ENCODE assay signal across 20 cellular contexts in the genomic region with DNA sequence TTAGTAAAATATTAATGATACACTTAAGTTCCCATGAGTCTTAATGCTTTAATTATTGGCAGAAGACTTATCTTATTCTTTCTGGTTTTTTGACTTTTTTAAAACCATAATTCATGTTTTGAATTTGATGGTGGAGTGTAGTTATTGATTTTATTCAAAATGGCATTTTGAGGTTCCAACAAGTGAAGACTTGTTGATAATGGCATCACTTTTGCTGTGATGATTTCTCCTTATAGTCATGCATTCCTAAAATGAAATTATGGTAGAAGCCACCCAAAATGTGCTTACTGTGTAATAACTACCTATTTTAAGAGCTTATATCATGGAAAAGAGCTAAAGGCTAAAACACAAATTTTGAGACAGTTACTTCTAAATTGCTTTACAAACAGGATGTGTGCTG. TPM values are rescaled to one million over a fixed set of nuclear protein-coding genes. Genes with fewer than 3 reads are reported as not detected.
DNase-seq lines count a peak whose midpoint lies in the region; ATAC-seq and TF ChIP-seq lines count a peak whose summit lies in the region.
"Had no signal": no experiment of that assay in that cellular context is flagged by ENCODE, and none has a peak within 500 bp of the region (broad histone marks: within the 10 kb centered on the region; RNA-seq: fewer than 3 reads in every experiment).

No MANE protein-coding gene starts in this region.

- H3K9ac ChIP-seq in H9 (ENCODE audit: extremely low read depth, insufficient read length, low read length) (no peak overlapping the region), endocrine pancreas (ENCODE audit: control insufficient read depth, insufficient read depth, low read length) (no peak overlapping the region)

- H4K5ac ChIP-seq in H9 (ENCODE audit: insufficient read length, low read depth, low read length), result no peak overlapping the region

- no peak overlapping the region for H2BK20ac ChIP-seq in H9 (ENCODE audit: low read depth, low read length, poor library complexity, severe bottlenecking)

- no peak overlapping the region for H3T11ph ChIP-seq in H9 (ENCODE audit: low read length)

- DNase-seq in H9 (no peak), OCI-LY7 (ENCODE audit: low spot score) (no peak), thyroid gland (no peak)
- DNase-seq in stimulated activated CD4-positive, alpha-beta T cell treated with anti-CD3 and anti-CD28 coated beads, Interleukin-2, amount 100 ng/mL, for 48 hours, result no peak
- DNase-seq: activated CD8-positive, alpha-beta T cell treated with anti-CD3 and anti-CD28 coated beads for 36 hours; activated naive CD4-positive, alpha-beta T cell treated with Interleukin-2 at 50 U/mL for 16 hours; activated T-cell treated with anti-CD3 and anti-CD28 coated beads, Interleukin-2, amount 50 U/mL, for 1 hour; dorsolateral prefrontal cortex; left colon; NCI-H187; NCI-H2227 treated with DMSO at 0.1 percent for 48 hours; stimulated activated CD4-positive, alpha-beta T cell treated with anti-CD3 and anti-CD28 coated beads, Interleukin-2, amount 100 ng/mL, for 24 hours; stimulated activated naive CD4-positive, alpha-beta T cell treated with Interleukin-2 at 50 U/mL for 16 hours had no signal

- H3K36me3 ChIP-seq in OCI-LY7 (ENCODE audit: insufficient read depth, low read length), result peaks cover 8% of the 10 kb centered on the region; the same call in 1 of the 2 replicates
- H3K36me3 ChIP-seq in endocrine pancreas (ENCODE audit: control insufficient read depth, insufficient read depth, low read length), result no peaks in the 10 kb centered on the region
- no peaks in the 10 kb centered on the region for H3K36me3 ChIP-seq in thyroid gland
- H3K36me3 ChIP-seq: gastroesophageal sphincter, prostate gland had no signal

- no peak overlapping the region for H2AK5ac ChIP-seq in H9 (ENCODE audit: insufficient read length, low read length)

- ATAC-seq in GM18520 (IDR thresholded peaks at IDR 0.05; ENCODE audit: unreplicated experiment) (no peak), GM21381 (IDR thresholded peaks at IDR 0.05; ENCODE audit: unreplicated experiment) (no peak)
- ATAC-seq: activated CD8-positive, alpha-beta T cell treated with anti-CD3 and anti-CD28 coated beads for 36 hours; gastroesophageal sphincter; left colon; natural killer cell treated with Interleukin-12 subunit alpha and Interleukin-12 subunit beta and Interleukin-15 and Interleukin-18, amount 100 ng/mL, for 72 hours had no signal

- intact Hi-C loops in OCI-LY7 (cut with micrococcal nuclease; ENCODE audit: unreplicated experiment), result loop anchor here (5.0 kb wide), 2 partner anchors 793 to 822 kb away; a partner anchor contains a TSS
- intact Hi-C loops in thyroid gland (cut with DNase I), result loop anchor here (10.0 kb wide), 2 partner anchors 125 to 445 kb away; a partner anchor contains a TSS

- H2BK12ac ChIP-seq in H9 (ENCODE audit: insufficient read length, low read depth, low read length), result no peak overlapping the region

- peak overlapping the region; percentile 88 for H3K4me3 ChIP-seq in OCI-LY7 (ENCODE audit: low read depth, low read length, poor library complexity, severe bottlenecking)
- H3K4me3 ChIP-seq in endocrine pancreas (ENCODE audit: control insufficient read depth, insufficient read depth, low read length), result peak overlapping the region; percentile 26
- H3K4me3 ChIP-seq in thyroid gland (replicated peaks in 1 of 3), result no peak overlapping the region
- H3K4me3 ChIP-seq: gastroesophageal sphincter, prostate gland had no signal

- no peaks in the 10 kb centered on the region for H3K4me1 ChIP-seq in H9 (ENCODE audit: insufficient read depth, low read length)
- peaks cover 42% of the 10 kb centered on the region for H3K4me1 ChIP-seq in OCI-LY7 (ENCODE audit: insufficient read depth, low read length, poor library complexity, severe bottlenecking)
- H3K4me1 ChIP-seq in endocrine pancreas (ENCODE audit: control insufficient read depth, insufficient read depth, low read length), result peaks cover 37% of the 10 kb centered on the region
- H3K4me1 ChIP-seq in thyroid gland, result peaks cover 18 to 30% of the 10 kb centered on the region in 2 donors

- no peaks in the 10 kb centered on the region; a peak in 1 of 7 replicates for H3K36me3 Mint-ChIP-seq in H9 (ENCODE audit: insufficient read depth in 1 of 3, low read depth in 3 of 3)
- H3K36me3 Mint-ChIP-seq: natural killer cell treated with Interleukin-12 subunit alpha and Interleukin-12 subunit beta and Interleukin-15 and Interleukin-18, amount 100 ng/mL, for 72 hours had no signal

- no peaks in the 10 kb centered on the region for H3K9me2 ChIP-seq in OCI-LY7 (ENCODE audit: insufficient read depth, low read length)

- H2BK5ac ChIP-seq in H9 (ENCODE audit: insufficient read length, low read length), result no peak overlapping the region

- no peak overlapping the region for H2AFZ ChIP-seq in H9 (ENCODE audit: low read length)
- H2AFZ ChIP-seq in OCI-LY7 (ENCODE audit: low read length), result no peak overlapping the region

- no peaks in the 10 kb centered on the region for H3K9me3 ChIP-seq in H9 (ENCODE audit: control insufficient read depth, low read depth, low read length)
- no peaks in the 10 kb centered on the region; the same call in 1 of the 2 replicates for H3K9me3 ChIP-seq in OCI-LY7 (ENCODE audit: low read length)
- H3K9me3 ChIP-seq in endocrine pancreas (ENCODE audit: control insufficient read depth, low read length), result no peaks in the 10 kb centered on the region
- no peaks in the 10 kb centered on the region for H3K9me3 ChIP-seq in thyroid gland
- H3K9me3 ChIP-seq: gastroesophageal sphincter, prostate gland had no signal

- no peaks in the 10 kb centered on the region for H3K27me3 Mint-ChIP-seq in H9 (ENCODE audit: low read depth)
- H3K27me3 Mint-ChIP-seq: activated CD8-positive, alpha-beta T cell treated with anti-CD3 and anti-CD28 coated beads for 36 hours; central memory CD8-positive, alpha-beta T cell; natural killer cell treated with Interleukin-12 subunit alpha and Interleukin-12 subunit beta and Interleukin-15 and Interleukin-18, amount 100 ng/mL, for 72 hours had no signal

- H2BK120ac ChIP-seq in H9 (ENCODE audit: low read depth, low read length, poor library complexity, severe bottlenecking), result no peak overlapping the region

- peaks cover 44 to 48% of the 10 kb centered on the region in 2 experiments for H3K4me1 Mint-ChIP-seq in H9

- H3K4ac ChIP-seq in H9 (ENCODE audit: low read depth, low read length), result no peak overlapping the region

- H3K4me3 Mint-ChIP-seq in H9, result no peak overlapping the region; a peak in 1 of 5 replicates

- H3K9me3 Mint-ChIP-seq in H9, result no peaks in the 10 kb centered on the region
- H3K9me3 Mint-ChIP-seq: activated CD8-positive, alpha-beta T cell treated with anti-CD3 and anti-CD28 coated beads for 36 hours; central memory CD8-positive, alpha-beta T cell; natural killer cell treated with Interleukin-12 subunit alpha and Interleukin-12 subunit beta and Interleukin-15 and Interleukin-18, amount 100 ng/mL, for 72 hours had no signal

- H3K4me2 ChIP-seq in H9 (ENCODE audit: insufficient read depth, insufficient read length, low read length) (no peak overlapping the region), OCI-LY7 (ENCODE audit: low read length) (peak overlapping the region; percentile 95)

- H3K23ac ChIP-seq in H9 (ENCODE audit: insufficient read length, low read depth, low read length), result no peak overlapping the region

- no peaks in the 10 kb centered on the region for H3K79me1 ChIP-seq in H9 (ENCODE audit: insufficient read depth, low read depth, low read length, poor library complexity, severe bottlenecking)

- peaks cover 3% of the 10 kb centered on the region; the same call in 1 of the 2 replicates for H3K79me2 ChIP-seq in H9 (ENCODE audit: insufficient read depth, low read length)
- H3K79me2 ChIP-seq in OCI-LY7 (ENCODE audit: insufficient read depth, low read depth, low read length), result peaks cover 64% of the 10 kb centered on the region

- H3K27me3 ChIP-seq in H9 (ENCODE audit: insufficient read depth, low read length) (no peaks in the 10 kb centered on the region), endocrine pancreas (ENCODE audit: control insufficient read depth, insufficient read depth, low read length) (no peaks in the 10 kb centered on the region), thyroid gland (no peaks in the 10 kb centered on the region)
- H3K27me3 ChIP-seq: dorsolateral prefrontal cortex, gastroesophageal sphincter had no signal

- TF ChIP-seq POLR2A in thyroid gland (IDR thresholded peaks at IDR 0.05), result no peak

- H3K23me2 ChIP-seq in H9 (ENCODE audit: insufficient read length, low read depth, low read length, poor library complexity, severe bottlenecking), result peaks cover 5% of the 10 kb centered on the region

- no TSS peak for BruUV-seq in OCI-LY7 (replicated peaks; lab: Mats Ljungman, UMichigan)

- no peak overlapping the region for H3K27ac ChIP-seq in H9 (ENCODE audit: insufficient read length, low read depth, low read length)
- H3K27ac ChIP-seq in OCI-LY7 (ENCODE audit: low read depth, low read length, poor library complexity, severe bottlenecking), result peak overlapping the region; percentile 73
- H3K27ac ChIP-seq in thyroid gland, result peak overlapping the region in 2 of 3 donors; percentile 86 to 91

- H4K8ac ChIP-seq in H9 (replicated peaks; ENCODE audit: insufficient read length, low read depth, low read length), result no peak overlapping the region

- H3K18ac ChIP-seq in H9 (ENCODE audit: insufficient read length, low read depth, low read length), result no peak overlapping the region

- H4K20me1 ChIP-seq in H9 (ENCODE audit: control insufficient read depth, insufficient read depth, insufficient read length) (no peaks in the 10 kb centered on the region), OCI-LY7 (ENCODE audit: insufficient read depth, low read length) (no peaks in the 10 kb centered on the region)

- no peak overlapping the region for H4K91ac ChIP-seq in H9 (ENCODE audit: insufficient read length, low read depth, low read length)

- no peak overlapping the region for H3K56ac ChIP-seq in H9 (ENCODE audit: insufficient read length, low read depth, low read length)

- peak overlapping the region in 2 of 3 experiments; percentile 62 to 73; a peak in 3 of 7 replicates for H3K27ac Mint-ChIP-seq in H9
- H3K27ac Mint-ChIP-seq: activated CD8-positive, alpha-beta T cell treated with anti-CD3 and anti-CD28 coated beads for 36 hours had no signal

- H2BK15ac ChIP-seq in H9 (ENCODE audit: low read depth, low read length), result no peak overlapping the region

- POLR2A ChIA-PET in OCI-LY7 (lab: Charles Lee), result interaction anchor here (0.6 to 1.9 kb wide), 6 partner anchors 22 to 146 kb away, joined by 3 to 8 read pairs (median 4); no protein-coding TSS in a partner anchor

- TF ChIP-seq CTCF in H9 (conservative IDR thresholded peaks at IDR 0.05), result no peak
- no peak for TF ChIP-seq CTCF in OCI-LY7 (conservative IDR thresholded peaks at IDR 0.05; ENCODE audit: low read length)
- TF ChIP-seq CTCF in thyroid gland (IDR thresholded peaks at IDR 0.05), result no peak

- CTCF ChIA-PET in OCI-LY7 (lab: Charles Lee; ENCODE audit: unreplicated experiment), result interaction anchor here (1.0 kb wide), 1 partner anchor 8 kb away, joined by 3 read pairs; no protein-coding TSS in a partner anchor

- H3K14ac ChIP-seq in H9 (ENCODE audit: insufficient read depth, low read length), result no peak overlapping the region

RNA-seq across cellular contexts. Expression of a gene that starts 2.2 kb away (rescaled TPM):
- total RNA-seq in H9 (2021), result 14.4 and 17.0 TPM in 2 replicates
- 21.4 and 25.6 TPM in 2 replicates for total RNA-seq in OCI-LY7 (2014; rRNA removed; shearing (Covaris generic))
- total RNA-seq in OCI-LY7 (2022), result 24.4 and 25.2 TPM in 2 replicates
- total RNA-seq in thyroid gland, result 10 to 100 TPM; 31.6 to 58.4 (median 54.2) TPM

RNA-seq across cellular contexts. Expression of a gene that starts 4.0 kb away (rescaled TPM):
- total RNA-seq in H9 (2021) (10.2 and 10.7 TPM in 2 replicates), OCI-LY7 (2022) (10.4 and 11.0 TPM in 2 replicates), thyroid gland (10 to 100 TPM; 11.0 to 14.8 (median 12.5) TPM)
- total RNA-seq in OCI-LY7 (2014; rRNA removed; shearing (Covaris generic)), result 14.9 and 15.1 TPM in 2 replicates

Comparison
In these comparisons a context has a peak if more than half of its experiments do, and no peak if none do; other contexts are left out.
1. H3K4me3 ChIP-seq: peak in OCI-LY7 (single experiment) and endocrine pancreas (single experiment); none in thyroid gland (0 of 3).